ENCODE assay signal across 25 cellular contexts in the genomic region with DNA sequence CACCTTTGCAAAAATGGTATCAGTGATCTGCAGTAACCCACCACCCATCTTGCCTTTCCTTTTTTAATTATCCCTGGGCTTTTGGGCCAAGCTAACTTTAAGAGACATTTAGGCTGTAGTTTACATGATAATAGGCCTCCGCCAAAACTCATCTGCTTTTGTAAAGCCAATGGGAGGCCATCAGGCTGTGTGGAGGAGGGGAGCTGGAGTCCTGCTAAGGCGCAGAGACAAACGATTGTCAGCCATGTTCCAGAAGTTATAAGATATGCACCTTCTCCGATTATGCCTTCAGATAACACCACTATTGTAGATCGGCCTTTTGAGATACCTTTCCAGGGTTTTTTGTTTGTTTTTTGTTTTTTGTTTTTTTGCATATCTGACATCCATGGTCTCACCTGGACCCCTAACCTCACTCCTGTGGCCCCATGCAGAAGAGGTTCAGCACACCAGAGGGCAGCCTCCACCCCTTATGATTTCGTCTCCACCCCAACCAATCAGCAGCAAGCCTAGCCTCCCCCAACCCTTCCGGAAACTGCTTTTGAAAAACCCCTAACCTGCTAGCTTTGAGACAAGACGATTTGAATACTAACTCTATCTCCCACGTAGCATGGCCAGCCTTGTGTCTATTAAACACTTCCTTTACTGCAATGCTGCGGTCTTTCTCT.
"Had no signal": no experiment of that assay in that cellular context is flagged by ENCODE, and none has a peak within 500 bp of the region (broad histone marks: within the 10 kb centered on the region; RNA-seq: fewer than 3 reads in every experiment).

No MANE protein-coding gene starts in this region.

- H3K36me3 ChIP-seq: left lung, neutrophil, sigmoid colon, spleen, stomach, upper lobe of right lung had no signal

- H3K27ac Mint-ChIP-seq: activated B cell treated with CpG ODN at 0.5 μM for 24 hours; activated naive CD8-positive, alpha-beta T cell; activated T-cell treated with anti-CD3 and anti-CD28 coated beads, Interleukin-2, amount 50 U/mL, for 72 hours; brain; memory B cell had no signal

- H3K27me3 Mint-ChIP-seq: activated naive CD8-positive, alpha-beta T cell had no signal

- H3K9ac ChIP-seq: parathyroid adenoma had no signal

- H3K27ac ChIP-seq: left lung, neutrophil, parathyroid adenoma, sigmoid colon, spleen, stomach, testis, upper lobe of right lung had no signal

- H3K4me3 ChIP-seq: left lung, mucosa of descending colon, sigmoid colon, spleen, stomach, testis, upper lobe of right lung had no signal

- H3K79me2 ChIP-seq: parathyroid adenoma had no signal

- H3K4me3 Mint-ChIP-seq: activated B cell treated with CpG ODN at 0.5 μM for 24 hours; activated naive CD8-positive, alpha-beta T cell; activated T-cell treated with anti-CD3 and anti-CD28 coated beads, Interleukin-2, amount 50 U/mL, for 72 hours; brain; memory B cell; naive thymus-derived CD4-positive, alpha-beta T cell had no signal

- DNase-seq: activated B cell treated with CpG ODN at 0.5 μM for 24 hours; activated CD4-positive, alpha-beta T cell treated with anti-CD3 and anti-CD28 coated beads for 48 hours; activated CD8-positive, alpha-beta memory T cell treated with anti-CD3 and anti-CD28 coated beads, Interleukin-2, amount 50 U/mL, for 48 hours; activated gamma-delta T cell treated with Interleukin-2 at 50 U/mL for 16 hours; activated T-cell treated with anti-CD3 and anti-CD28 coated beads, Interleukin-2, amount 50 U/mL, for 72 hours; amygdala; cortex of kidney; effector CD8-positive, alpha-beta T cell; foreskin fibroblast; glutamatergic neuron; hypothalamus; kidney; left lung; mucosa of descending colon; naive thymus-derived CD4-positive, alpha-beta T cell; sigmoid colon; spleen; stomach; testis; upper lobe of right lung had no signal

- ATAC-seq: activated T-cell treated with anti-CD3 and anti-CD28 coated beads, Interleukin-2, amount 50 U/mL, for 72 hours; left lung; mucosa of descending colon; naive thymus-derived CD4-positive, alpha-beta T cell; upper lobe of right lung had no signal

- H3K4me1 Mint-ChIP-seq: activated B cell treated with CpG ODN at 0.5 μM for 24 hours, memory B cell had no signal

- H2AFZ ChIP-seq: parathyroid adenoma had no signal

- H3K4me1 ChIP-seq: left lung, parathyroid adenoma, sigmoid colon, spleen, stomach, testis, upper lobe of right lung had no signal

- H3K27me3 ChIP-seq: left lung, neutrophil, sigmoid colon, spleen, stomach, testis, upper lobe of right lung had no signal

- H3K9me3 ChIP-seq: neutrophil, sigmoid colon, stomach, testis, upper lobe of right lung had no signal
